ENCODE assay signal across 1 cellular context in genomic region chr19:44552324-44552723, GRCh38.
TF ChIP-seq lines count a peak whose summit lies in the region.

No MANE protein-coding gene starts in this region.

TF ChIP-seq in HepG2, 621 proteins besides CTCF, POLR2A, EP300 and RAD21 (continued from another document):
- TF ChIP-seq THAP11 (CRISPR knock-in tag; IDR thresholded peaks at IDR 0.05) (0 out of 2 replicates have a peak, but pooled peaks have one; percentile 33), STAG1 (CRISPR knock-in tag; IDR thresholded peaks at IDR 0.05) (peak; percentile 66), ZMAT3 (CRISPR knock-in tag; conservative IDR thresholded peaks at IDR 0.05) (no peak), SMC3 (IDR thresholded peaks at IDR 0.05; ENCODE audit: low read length) (peak; percentile 27; the same call in 1 of the 2 replicates), ZNF644 (CRISPR knock-in tag; IDR thresholded peaks at IDR 0.05; ENCODE audit: low read depth) (peak; percentile 41; the same call in 1 of the 2 replicates)
- TF ChIP-seq, protein P1, sequence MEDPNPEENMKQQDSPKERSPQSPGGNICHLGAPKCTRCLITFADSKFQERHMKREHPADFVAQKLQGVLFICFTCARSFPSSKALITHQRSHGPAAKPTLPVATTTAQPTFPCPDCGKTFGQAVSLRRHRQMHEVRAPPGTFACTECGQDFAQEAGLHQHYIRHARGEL (CRISPR knock-in tag; IDR thresholded peaks at IDR 0.05): no peak
- TF ChIP-seq, protein P2, sequence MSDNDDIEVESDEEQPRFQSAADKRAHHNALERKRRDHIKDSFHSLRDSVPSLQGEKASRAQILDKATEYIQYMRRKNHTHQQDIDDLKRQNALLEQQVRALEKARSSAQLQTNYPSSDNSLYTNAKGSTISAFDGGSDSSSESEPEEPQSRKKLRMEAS (IDR thresholded peaks at IDR 0.05): no peak
